9 cellular contexts compared by ENCODE assay signal in the genomic region with DNA sequence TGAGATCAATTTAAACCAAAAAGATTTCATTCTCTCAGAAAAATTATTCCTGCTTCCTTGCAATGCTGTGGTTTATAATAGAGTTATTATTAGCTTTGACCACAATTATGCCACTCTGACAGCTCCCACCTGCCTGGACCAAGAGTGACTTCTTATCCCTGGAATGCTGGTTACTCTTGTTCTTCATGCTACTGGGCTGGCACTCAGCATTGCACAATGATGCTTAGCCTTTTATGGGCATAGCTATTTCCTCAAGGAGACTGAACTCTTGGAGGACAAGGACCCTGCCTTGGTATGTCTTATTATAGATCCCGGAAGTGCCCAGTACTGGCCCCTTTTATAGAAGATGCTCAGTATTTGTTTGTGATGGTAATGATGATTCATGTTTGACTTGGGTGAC.
A peak's percentile ranks its signal among the peaks of the same experiment; 100 is the strongest.
DNase-seq lines count a peak whose midpoint lies in the region; TF ChIP-seq lines count a peak whose summit lies in the region.
"Had no signal": no experiment of that assay in that cellular context is flagged by ENCODE, and none has a peak within 500 bp of the region (broad histone marks: within the 10 kb centered on the region; RNA-seq: fewer than 3 reads in every experiment).

No MANE protein-coding gene starts in this region.

- TF ChIP-seq CTCF in cardiac muscle cell (IDR thresholded peaks at IDR 0.05; ENCODE audit: low read depth, low read length) (no peak), left ventricle myocardium inferior (IDR thresholded peaks at IDR 0.05; ENCODE audit: borderline replicate concordance) (no peak), uterus (IDR thresholded peaks at IDR 0.05) (no peak)

- H3K27me3 ChIP-seq in cardiac muscle cell (no peaks in the 10 kb centered on the region), left ventricle myocardium inferior (ENCODE audit: low read depth) (no peaks in the 10 kb centered on the region), uterus (no peaks in the 10 kb centered on the region)
- H3K27me3 ChIP-seq: neutrophil had no signal

- H3K4me1 ChIP-seq in cardiac muscle cell (ENCODE audit: low read depth) = peaks cover 38% of the 10 kb centered on the region
- H3K4me1 ChIP-seq in left ventricle myocardium inferior = peaks cover 61% of the 10 kb centered on the region
- peaks cover 6 to 7% of the 10 kb centered on the region in 2 donors for H3K4me1 ChIP-seq in uterus

- H3K9me3 ChIP-seq in cardiac muscle cell (ENCODE audit: low read depth) (no peaks in the 10 kb centered on the region), left ventricle myocardium inferior (replicated peaks) (no peaks in the 10 kb centered on the region), uterus (no peaks in the 10 kb centered on the region)
- H3K9me3 ChIP-seq: neutrophil had no signal

- H3K27ac ChIP-seq in cardiac muscle cell = peak overlapping the region; percentile 69
- no peak overlapping the region for H3K27ac ChIP-seq in left ventricle myocardium inferior (replicated peaks)
- no peak overlapping the region for H3K27ac ChIP-seq in uterus
- H3K27ac ChIP-seq: neutrophil had no signal

- intact Hi-C loops in left ventricle myocardium inferior (cut with micrococcal nuclease) (no loop called here), uterus (cut with DNase I; ENCODE audit: low total_unique reads) (no loop called here)

- TF ChIP-seq POLR2A in uterus (IDR thresholded peaks at IDR 0.05) = no peak

- H3K4me3 ChIP-seq in cardiac muscle cell (no peak overlapping the region), left ventricle myocardium inferior (no peak overlapping the region), uterus (no peak overlapping the region)

- H3K36me3 ChIP-seq in cardiac muscle cell (no peaks in the 10 kb centered on the region), left ventricle myocardium inferior (no peaks in the 10 kb centered on the region), uterus (no peaks in the 10 kb centered on the region)
- H3K36me3 ChIP-seq: neutrophil had no signal

- DNase-seq in cardiac muscle cell (ENCODE audit: low read depth in 1 of 2, low spot score in 1 of 2) (peak; percentile 71 to 97), left ventricle myocardium inferior (no peak), amniotic epithelial cell (ENCODE audit: low read depth) (peak; percentile 99), iPS-NIHi11 (ENCODE audit: low spot score) (peak; percentile 55), uterus (peak; percentile 65 to 81), NCI-H2171 (lab: John Stamatoyannopoulos, UW) (no peak), NCI-H748 (lab: John Stamatoyannopoulos, UW; ENCODE audit: unreplicated experiment) (no peak), C1 segment of cervical spinal cord (lab: John Stamatoyannopoulos, UW) (no peak)

Comparison
In these comparisons a context has a peak if more than half of its experiments do, and no peak if none do; other contexts are left out.
1. DNase-seq: peak in cardiac muscle cell (2 of 2), amniotic epithelial cell (single experiment), iPS-NIHi11 (single experiment) and uterus (2 of 2); none in left ventricle myocardium inferior (single experiment), NCI-H2171 (single experiment), NCI-H748 (single experiment) and C1 segment of cervical spinal cord (0 of 14).